ENCODE assay signal across 21 cellular contexts in genomic region chr4:41400296-41400695, GRCh38.
"Had no signal": no experiment of that assay in that cellular context is flagged by ENCODE, and none has a peak within 500 bp of the region (broad histone marks: within the 10 kb centered on the region; RNA-seq: fewer than 3 reads in every experiment).

No MANE protein-coding gene starts in this region.

- H3K27me3 ChIP-seq: esophagus muscularis mucosa, hepatocyte, neutrophil, pancreas, sigmoid colon had no signal

- H3K4me2 ChIP-seq: hepatocyte had no signal

- H3K79me2 ChIP-seq: hepatocyte had no signal

- H3K4me3 ChIP-seq: esophagus muscularis mucosa, hepatocyte, lower lobe of right lung, pancreas, sigmoid colon had no signal

- H2AFZ ChIP-seq: hepatocyte had no signal

- ATAC-seq: activated CD4-positive, CD25-positive, alpha-beta regulatory T cell treated with anti-CD3 and anti-CD28 coated beads, Interleukin-2, amount 50 U/mL, for 24 hours; activated naive CD8-positive, alpha-beta T cell treated with anti-CD3 and anti-CD28 coated beads, Interleukin-2, amount 50 U/mL, for 24 hours; activated T-cell treated with anti-CD3 and anti-CD28 coated beads, Interleukin-2, amount 50 U/mL, for 4 hours; lower lobe of right lung; natural killer cell treated with Interleukin-12 subunit alpha and Interleukin-12 subunit beta and Interleukin-15 and Interleukin-18, amount 100 ng/mL, for 72 hours; pancreas; stimulated activated naive B cell treated with anti-CD40 and anti-IgM and Interleukin-4, amounts not matched to agents 10 μg/mL and 1 μg/mL and 100 μg/mL, for 72 hours had no signal

- H3K27ac ChIP-seq: esophagus muscularis mucosa, hepatocyte, lower lobe of right lung, neutrophil, pancreas, sigmoid colon had no signal

- H3K36me3 ChIP-seq: esophagus muscularis mucosa, lower lobe of right lung, neutrophil, pancreas, sigmoid colon had no signal

- H3K4me1 ChIP-seq: sigmoid colon had no signal

- DNase-seq: activated CD4-positive, alpha-beta T cell treated with anti-CD3 and anti-CD28 coated beads, Interleukin-2, amount 10 ng/mL, durations not matched to agents 7 days and 5 days; activated CD8-positive, alpha-beta memory T cell treated with anti-CD3 and anti-CD28 coated beads, Interleukin-2, amount 50 U/mL, for 4 hours; activated effector memory CD4-positive, alpha-beta T cell treated with Interleukin-2 at 50 U/mL for 16 hours; activated naive CD4-positive, alpha-beta T cell treated with anti-CD3 and anti-CD28 coated beads, Interleukin-2, amount 10 ng/mL, durations not matched to agents 7 days and 5 days; activated naive CD8-positive, alpha-beta T cell treated with anti-CD3 and anti-CD28 coated beads, Interleukin-2, amount 50 U/mL, for 24 hours; activated T-cell treated with anti-CD3 and anti-CD28 coated beads, Interleukin-2, amount 50 U/mL, for 4 hours; aorta; cerebellar nuclear complex; dermis blood vessel endothelial cell; effector memory CD4-positive, alpha-beta T cell; lower lobe of right lung; pancreas; sigmoid colon; stimulated activated naive B cell treated with anti-CD40 and anti-IgM and Interleukin-4, amounts not matched to agents 10 μg/mL and 1 μg/mL and 100 μg/mL, for 72 hours; T-helper 1 cell; T-helper 9 cell had no signal

- H3K9me3 ChIP-seq: esophagus muscularis mucosa, lower lobe of right lung, neutrophil, pancreas, sigmoid colon had no signal
